In genomic region chr1:145858238-145858936, GRCh38 we compare ENCODE assay signal across 8 cellular contexts. TPM values are rescaled to one million over a fixed set of nuclear protein-coding genes. Genes with fewer than 3 reads are reported as not detected.
DNase-seq lines count a peak whose midpoint lies in the region; ATAC-seq and TF ChIP-seq lines count a peak whose summit lies in the region.

No MANE protein-coding gene starts in this region.

- no peaks in the 10 kb centered on the region; the same call in 1 of the 2 replicates for H3K9me3 ChIP-seq in AG04450 (ENCODE audit: control insufficient read depth, insufficient read depth, low read length)
- no peaks in the 10 kb centered on the region for H3K9me3 ChIP-seq in MG63
- H3K9me3 ChIP-seq in WERI-Rb-1 (ENCODE audit: severe bottlenecking): no peaks in the 10 kb centered on the region
- no peaks in the 10 kb centered on the region for H3K9me3 ChIP-seq in right lobe of liver

- DNase-seq in AG04450 (ENCODE audit: low read depth, low spot score): no peak
- DNase-seq in GM19238 (ENCODE audit: insufficient read length, low spot score): peak; percentile 61
- DNase-seq in MG63: peak; percentile 69
- DNase-seq in WERI-Rb-1: peak; percentile 85
- DNase-seq in choroid plexus epithelial cell (ENCODE audit: low read depth): peak; percentile 49
- peak; percentile 62 to 70 (median 68) for DNase-seq in right lobe of liver
- peak; percentile 34 for DNase-seq in stimulated activated CD8-positive, alpha-beta memory T cell treated with anti-CD3 and anti-CD28 coated beads, Interleukin-12 subunit alpha, Interleukin-12 subunit beta, amount 100 ng/mL, for 24 hours (ENCODE audit: extremely low read depth)
- DNase-seq in NCI-H446 (lab: John Stamatoyannopoulos, UW): no peak

- peak overlapping the region; percentile 52 for H3K27ac ChIP-seq in AG04450 (ENCODE audit: low read depth, low read length)
- H3K27ac ChIP-seq in WERI-Rb-1: peak overlapping the region; percentile 92
- peak overlapping the region; percentile 45 to 61 (median 55) for H3K27ac ChIP-seq in right lobe of liver

- TF ChIP-seq POLR2A in right lobe of liver (IDR thresholded peaks at IDR 0.05): no peak

- POLR2A ChIA-PET in AG04450 (lab: Yijun Ruan, JAX): interaction anchor here (0.9 to 4.4 kb wide), 13 partner anchors 10 to 179 kb away, joined by 4 to 116 read pairs (median 10); partner anchors contain the start of genes ANKRD34A, ANKRD35, LIX1L and NUDT17

- H3K4me3 ChIP-seq in AG04450 (ENCODE audit: low read depth, low read length) (peak overlapping the region; percentile 91), MG63 (peak overlapping the region; percentile 82), WERI-Rb-1 (ENCODE audit: low read depth, low read length) (peak overlapping the region; percentile 94), choroid plexus epithelial cell (ENCODE audit: low read depth, low read length) (peak overlapping the region; percentile 94), right lobe of liver (peak overlapping the region; percentile 54 to 80 (median 71))

- CTCF ChIA-PET in AG04450 (lab: Charles Lee): interaction anchor here (0.7 to 5.9 kb wide), 11 partner anchors 11 to 174 kb away, joined by 3 to 104 read pairs (median 5); partner anchors contain the start of genes ITGA10 and NUDT17

- ATAC-seq in right lobe of liver: peak; percentile 8 to 37 (median 28)

- H3K36me3 ChIP-seq in MG63: peaks cover 38% of the 10 kb centered on the region
- peaks cover 35% of the 10 kb centered on the region for H3K36me3 ChIP-seq in WERI-Rb-1
- peaks cover 0 to 30% (median 5%) of the 10 kb centered on the region in 4 donors for H3K36me3 ChIP-seq in right lobe of liver

- intact Hi-C loops in right lobe of liver (cut with DNase I): loop anchor here in 1 of 2 donors (10.0 kb wide), 1 partner anchor 46 kb away; no protein-coding TSS in a partner anchor

- H3K27me3 ChIP-seq in AG04450 (ENCODE audit: control insufficient read depth, insufficient read depth, low read length) (no peaks in the 10 kb centered on the region), MG63 (no peaks in the 10 kb centered on the region), WERI-Rb-1 (ENCODE audit: insufficient read depth, low read depth, severe bottlenecking) (no peaks in the 10 kb centered on the region), right lobe of liver (no peaks in the 10 kb centered on the region)

- peaks cover 0 to 12% (median 0%) of the 10 kb centered on the region in 4 donors for H3K4me1 ChIP-seq in right lobe of liver

- WGBS in right lobe of liver (ENCODE audit: insufficient coverage, low coverage, low lambda C conversion rate, missing lambda C conversion rate): 0% methylated on average over 27 of the region's 41 CpGs

- TF ChIP-seq CTCF in AG04450 (IDR thresholded peaks at IDR 0.05; ENCODE audit: low read depth, low read length) (0 out of 2 replicates have a peak, but pooled peaks have one; percentile 6), WERI-Rb-1 (IDR thresholded peaks at IDR 0.05; ENCODE audit: low read depth, low read length) (peak; percentile 34; the same call in 1 of the 2 replicates), choroid plexus epithelial cell (conservative IDR thresholded peaks at IDR 0.05; ENCODE audit: low read depth, low read length) (no peak), right lobe of liver (IDR thresholded peaks at IDR 0.05) (no peak)

RNA-seq across cellular contexts. Expression of gene PIAS3, which starts 0.5 kb away (rescaled TPM):
- polyA plus RNA-seq in AG04450 (2011; rRNA removed): 29.2 and 40.1 TPM in 2 replicates
- polyA minus RNA-seq in AG04450 (2011; rRNA and poly(A)+ RNA removed): 30.0 and 33.9 TPM in 2 replicates
- total RNA-seq in MG63 (2014; rRNA removed; shearing (Covaris generic); ENCODE audit: low replicate concordance): 5.6 and 11.0 TPM in 2 replicates
- 1 to 10 TPM; 5.5 to 8.9 (median 6.7) TPM for total RNA-seq in right lobe of liver

RNA-seq across cellular contexts. Expression of gene NUDT17, which starts 13.0 kb away (rescaled TPM):
- polyA plus RNA-seq in AG04450 (2011; rRNA removed): 3.3 and 3.7 TPM in 2 replicates
- 1.5 and 2.0 TPM in 2 replicates for polyA minus RNA-seq in AG04450 (2011; rRNA and poly(A)+ RNA removed)
- 0.59 TPM in 2 replicates for total RNA-seq in MG63 (2014; rRNA removed; shearing (Covaris generic); ENCODE audit: low replicate concordance)
- 1 to 10 TPM in 3 of 6 experiments, under 1 TPM in 3; 0.51 to 2.2 (median 1.0) TPM for total RNA-seq in right lobe of liver

RNA-seq across cellular contexts. Expression of gene ANKRD35, which starts 27.3 kb away (rescaled TPM):
- 2.6 and 2.7 TPM in 2 replicates for polyA plus RNA-seq in AG04450 (2011; rRNA removed)
- 0.87 and 0.96 TPM in 2 replicates for polyA minus RNA-seq in AG04450 (2011; rRNA and poly(A)+ RNA removed)
- total RNA-seq in MG63 (2014; rRNA removed; shearing (Covaris generic); ENCODE audit: low replicate concordance): not detected in 2 replicates
- 1 to 10 TPM; 1.1 to 2.5 (median 1.6) TPM for total RNA-seq in right lobe of liver

RNA-seq across cellular contexts. Expression of gene POLR3C, which starts 34.4 kb away (rescaled TPM):
- polyA plus RNA-seq in AG04450 (2011; rRNA removed): 67.5 and 70.6 TPM in 2 replicates
- polyA minus RNA-seq in AG04450 (2011; rRNA and poly(A)+ RNA removed): 81.5 and 87.4 TPM in 2 replicates
- total RNA-seq in MG63 (2014; rRNA removed; shearing (Covaris generic); ENCODE audit: low replicate concordance): 30.9 and 34.8 TPM in 2 replicates
- total RNA-seq in right lobe of liver: 10 to 100 TPM in 3 of 6 experiments, 1 to 10 TPM in 3; 7.7 to 17.0 (median 11.2) TPM

RNA-seq across cellular contexts. Expression of gene RNF115, which starts 34.5 kb away (rescaled TPM):
- 30.0 and 32.9 TPM in 2 replicates for polyA plus RNA-seq in AG04450 (2011; rRNA removed)
- 20.5 and 23.0 TPM in 2 replicates for polyA minus RNA-seq in AG04450 (2011; rRNA and poly(A)+ RNA removed)
- 8.4 and 11.3 TPM in 2 replicates for total RNA-seq in MG63 (2014; rRNA removed; shearing (Covaris generic); ENCODE audit: low replicate concordance)
- total RNA-seq in right lobe of liver: 10 to 100 TPM in 2 of 6 experiments, 1 to 10 TPM in 4; 5.3 to 10.3 (median 8.0) TPM

Comparison
In these comparisons a context has a peak if more than half of its experiments do, and no peak if none do; other contexts are left out.
1. DNase-seq: peak in GM19238 (single experiment), MG63 (single experiment), WERI-Rb-1 (single experiment), choroid plexus epithelial cell (single experiment), right lobe of liver (3 of 3) and stimulated activated CD8-positive, alpha-beta memory T cell treated with anti-CD3 and anti-CD28 coated beads, Interleukin-12 subunit alpha, Interleukin-12 subunit beta, amount 100 ng/mL, for 24 hours (single experiment); none in AG04450 (single experiment) and NCI-H446 (0 of 2).
2. CTCF ChIP-seq: peak in AG04450 (single experiment) and WERI-Rb-1 (single experiment); none in choroid plexus epithelial cell (single experiment) and right lobe of liver (0 of 4).
3. Peak in every context shown above with its lines, with median percentiles within 50 percentile points of each other: H3K27ac ChIP-seq and H3K4me3 ChIP-seq.